In genomic region chr4:53490965-53491622, GRCh38 we compare ENCODE assay signal across 8 cellular contexts.
DNase-seq lines count a peak whose midpoint lies in the region; ATAC-seq and TF ChIP-seq lines count a peak whose summit lies in the region.

No MANE protein-coding gene starts in this region.

- peaks cover 8% of the 10 kb centered on the region for H3K4me1 ChIP-seq in vagina

- POLR2A ChIA-PET in activated CD8-positive, alpha-beta T cell treated with anti-CD3 and anti-CD28 coated beads for 36 hours (lab: Charles Lee): no interaction called here
- POLR2A ChIA-PET in activated CD8-positive, alpha-beta T cell treated with anti-CD3 and anti-CD28 coated beads, Interleukin-2, amount 10 ng/mL, durations not matched to agents 7 days and 5 days (lab: Charles Lee): no interaction called here

- H3K27ac ChIP-seq in brain microvascular endothelial cell: no peak overlapping the region
- peak overlapping the region; percentile 33 for H3K27ac ChIP-seq in vagina

- ATAC-seq in activated CD8-positive, alpha-beta T cell treated with anti-CD3 and anti-CD28 coated beads for 36 hours: no peak
- ATAC-seq in activated CD8-positive, alpha-beta T cell treated with anti-CD3 and anti-CD28 coated beads, Interleukin-2, amount 10 ng/mL, durations not matched to agents 7 days and 5 days: no peak
- no peak for ATAC-seq in GM19397 (IDR thresholded peaks at IDR 0.05; ENCODE audit: unreplicated experiment)

- intact Hi-C loops in activated CD8-positive, alpha-beta T cell treated with anti-CD3 and anti-CD28 coated beads for 36 hours (cut with micrococcal nuclease): no loop called here
- intact Hi-C loops in vagina (cut with DNase I): no loop called here

- H3K36me3 Mint-ChIP-seq in activated CD8-positive, alpha-beta T cell treated with anti-CD3 and anti-CD28 coated beads for 36 hours (ENCODE audit: low read depth): no peaks in the 10 kb centered on the region
- no peaks in the 10 kb centered on the region for H3K36me3 Mint-ChIP-seq in activated CD8-positive, alpha-beta T cell treated with anti-CD3 and anti-CD28 coated beads, Interleukin-2, amount 10 ng/mL, durations not matched to agents 7 days and 5 days (ENCODE audit: low read depth)

- H3K36me3 ChIP-seq in brain microvascular endothelial cell (replicated peaks) (no peaks in the 10 kb centered on the region), vagina (no peaks in the 10 kb centered on the region)

- peak; percentile 34 for TF ChIP-seq CTCF in activated CD8-positive, alpha-beta T cell treated with anti-CD3 and anti-CD28 coated beads for 36 hours (IDR thresholded peaks at IDR 0.05)
- TF ChIP-seq CTCF in brain microvascular endothelial cell (IDR thresholded peaks at IDR 0.05; ENCODE audit: low read depth, low read length, missing control alignments) (peak; percentile 68), vagina (IDR thresholded peaks at IDR 0.05) (peak; percentile 26 to 70 (median 49))

- H3K27me3 Mint-ChIP-seq in activated CD8-positive, alpha-beta T cell treated with anti-CD3 and anti-CD28 coated beads for 36 hours: peaks cover 7% of the 10 kb centered on the region
- H3K27me3 Mint-ChIP-seq in activated CD8-positive, alpha-beta T cell treated with anti-CD3 and anti-CD28 coated beads, Interleukin-2, amount 10 ng/mL, durations not matched to agents 7 days and 5 days (ENCODE audit: low read depth): peaks cover 16% of the 10 kb centered on the region

- H3K27me3 ChIP-seq in brain microvascular endothelial cell (replicated peaks): no peaks in the 10 kb centered on the region
- H3K27me3 ChIP-seq in vagina: no peaks in the 10 kb centered on the region

- H3K4me3 ChIP-seq in brain microvascular endothelial cell (ENCODE audit: low read depth, low read length) (no peak overlapping the region), vagina (no peak overlapping the region)

- H3K9me3 ChIP-seq in vagina: no peaks in the 10 kb centered on the region

- H3K4me1 Mint-ChIP-seq in activated CD8-positive, alpha-beta T cell treated with anti-CD3 and anti-CD28 coated beads for 36 hours (ENCODE audit: low read depth): no peaks in the 10 kb centered on the region
- H3K4me1 Mint-ChIP-seq in activated CD8-positive, alpha-beta T cell treated with anti-CD3 and anti-CD28 coated beads, Interleukin-2, amount 10 ng/mL, durations not matched to agents 7 days and 5 days (ENCODE audit: low read depth): no peaks in the 10 kb centered on the region

- no peaks in the 10 kb centered on the region for H3K9me3 Mint-ChIP-seq in activated CD8-positive, alpha-beta T cell treated with anti-CD3 and anti-CD28 coated beads for 36 hours
- no peaks in the 10 kb centered on the region for H3K9me3 Mint-ChIP-seq in activated CD8-positive, alpha-beta T cell treated with anti-CD3 and anti-CD28 coated beads, Interleukin-2, amount 10 ng/mL, durations not matched to agents 7 days and 5 days (ENCODE audit: insufficient read depth)

- no peak overlapping the region for H3K27ac Mint-ChIP-seq in activated CD8-positive, alpha-beta T cell treated with anti-CD3 and anti-CD28 coated beads for 36 hours
- H3K27ac Mint-ChIP-seq in activated CD8-positive, alpha-beta T cell treated with anti-CD3 and anti-CD28 coated beads, Interleukin-2, amount 10 ng/mL, durations not matched to agents 7 days and 5 days: no peak overlapping the region

- no peak for DNase-seq in activated CD8-positive, alpha-beta T cell treated with anti-CD3 and anti-CD28 coated beads for 36 hours
- DNase-seq in activated CD8-positive, alpha-beta T cell treated with anti-CD3 and anti-CD28 coated beads, Interleukin-2, amount 10 ng/mL, durations not matched to agents 7 days and 5 days: no peak
- DNase-seq in NCI-H1694 treated with DMSO at 0.1 percent for 48 hours (lab: John Stamatoyannopoulos, UW): peak; percentile 9
- peak; percentile 84 for DNase-seq in brain microvascular endothelial cell
- DNase-seq in kidney tubule cell (ENCODE audit: low spot score): peak; percentile 52
- no peak for DNase-seq in vagina (ENCODE audit: extremely low spot score in 2 of 2)
- no peak for DNase-seq in globus pallidus (ENCODE audit: low spot score)

- CTCF ChIA-PET in activated CD8-positive, alpha-beta T cell treated with anti-CD3 and anti-CD28 coated beads for 36 hours (lab: Charles Lee): interaction anchor here (0.6 to 1.7 kb wide), 3 partner anchors 10 to 744 kb away, joined by 3 to 4 read pairs (median 3); no protein-coding TSS in a partner anchor
- CTCF ChIA-PET in activated CD8-positive, alpha-beta T cell treated with anti-CD3 and anti-CD28 coated beads, Interleukin-2, amount 10 ng/mL, durations not matched to agents 7 days and 5 days (lab: Charles Lee): interaction anchor here (0.6 to 1.5 kb wide), 2 partner anchors 462 to 743 kb away, joined by 7 to 8 read pairs; no protein-coding TSS in a partner anchor

- no peak overlapping the region for H3K4me3 Mint-ChIP-seq in activated CD8-positive, alpha-beta T cell treated with anti-CD3 and anti-CD28 coated beads for 36 hours
- no peak overlapping the region for H3K4me3 Mint-ChIP-seq in activated CD8-positive, alpha-beta T cell treated with anti-CD3 and anti-CD28 coated beads, Interleukin-2, amount 10 ng/mL, durations not matched to agents 7 days and 5 days

- in situ Hi-C loops in brain microvascular endothelial cell (cut with HindIII; ENCODE audit: low pct_ligation_motif_present, low sequenced_read_pairs): no loop called here

- no peak for TF ChIP-seq POLR2A in vagina (IDR thresholded peaks at IDR 0.05)

Comparison
In these comparisons a context has a peak if more than half of its experiments do, and no peak if none do; other contexts are left out.
1. DNase-seq: peak in NCI-H1694 treated with DMSO at 0.1 percent for 48 hours (single experiment), brain microvascular endothelial cell (single experiment) and kidney tubule cell (single experiment); none in activated CD8-positive, alpha-beta T cell treated with anti-CD3 and anti-CD28 coated beads for 36 hours (single experiment), activated CD8-positive, alpha-beta T cell treated with anti-CD3 and anti-CD28 coated beads, Interleukin-2, amount 10 ng/mL, durations not matched to agents 7 days and 5 days (single experiment), vagina (0 of 2) and globus pallidus (single experiment).
2. Peak in every context shown above with its lines, with median percentiles within 50 percentile points of each other: CTCF ChIP-seq.